Comparison of ENCODE assay signal across 1 cellular context in genomic region chr2:68222287-68222686, GRCh38.
TF ChIP-seq lines count a peak whose summit lies in the region.

No MANE protein-coding gene starts in this region.

TF ChIP-seq in IMR-90, 13 proteins besides CTCF, POLR2A, EP300 and RAD21 (continued from another document):
- TF ChIP-seq, protein P1, sequence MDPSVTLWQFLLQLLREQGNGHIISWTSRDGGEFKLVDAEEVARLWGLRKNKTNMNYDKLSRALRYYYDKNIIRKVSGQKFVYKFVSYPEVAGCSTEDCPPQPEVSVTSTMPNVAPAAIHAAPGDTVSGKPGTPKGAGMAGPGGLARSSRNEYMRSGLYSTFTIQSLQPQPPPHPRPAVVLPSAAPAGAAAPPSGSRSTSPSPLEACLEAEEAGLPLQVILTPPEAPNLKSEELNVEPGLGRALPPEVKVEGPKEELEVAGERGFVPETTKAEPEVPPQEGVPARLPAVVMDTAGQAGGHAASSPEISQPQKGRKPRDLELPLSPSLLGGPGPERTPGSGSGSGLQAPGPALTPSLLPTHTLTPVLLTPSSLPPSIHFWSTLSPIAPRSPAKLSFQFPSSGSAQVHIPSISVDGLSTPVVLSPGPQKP (IDR thresholded peaks at IDR 0.05; ENCODE audit: borderline replicate concordance, low read depth, low read length), result no peak
- TF ChIP-seq FOS (IDR thresholded peaks at IDR 0.05; ENCODE audit: low read depth, low read length) (no peak), MAFK (IDR thresholded peaks at IDR 0.05; ENCODE audit: low read depth, low read length) (no peak)
